Comparison of ENCODE assay signal across 28 cellular contexts in genomic region chr1:205980182-205980830, GRCh38. TPM values are rescaled to one million over a fixed set of nuclear protein-coding genes. Genes with fewer than 3 reads are reported as not detected.
DNase-seq lines count a peak whose midpoint lies in the region; ATAC-seq and TF ChIP-seq lines count a peak whose summit lies in the region.
"Had no signal": no experiment of that assay in that cellular context is flagged by ENCODE, and none has a peak within 500 bp of the region (broad histone marks: within the 10 kb centered on the region; RNA-seq: fewer than 3 reads in every experiment).

No MANE protein-coding gene starts in this region.

- H3K27ac Mint-ChIP-seq in activated T-cell treated with anti-CD3 and anti-CD28 coated beads, Interleukin-2, amount 50 U/mL, for 72 hours, result no peak overlapping the region
- H3K27ac Mint-ChIP-seq: activated CD8-positive, alpha-beta T cell treated with anti-CD3 and anti-CD28 coated beads for 36 hours; CD4-positive, alpha-beta T cell; neural progenitor cell; type B pancreatic cell had no signal

- H3K4me1 Mint-ChIP-seq in activated T-cell treated with anti-CD3 and anti-CD28 coated beads, Interleukin-2, amount 50 U/mL, for 72 hours (ENCODE audit: low read depth), result no peaks in the 10 kb centered on the region

- no peaks in the 10 kb centered on the region for H3K27me3 Mint-ChIP-seq in activated T-cell treated with anti-CD3 and anti-CD28 coated beads, Interleukin-2, amount 50 U/mL, for 72 hours (ENCODE audit: low read depth)

- H3K27ac ChIP-seq in BLaER1 (no peak overlapping the region), tibial artery (no peak overlapping the region)
- peak overlapping the region in 6 of 11 experiments; percentile 10 to 47 (median 32); a peak in 11 of 22 replicates for H3K27ac ChIP-seq in BLaER1 treated with 17β-estradiol and CSF1 and Interleukin-3, amounts not matched to agents 10 nM and 100 nM
- H3K27ac ChIP-seq: neural progenitor cell, parathyroid adenoma, PC-9, spleen had no signal

- intact Hi-C loops in tibial artery (cut with DNase I; ENCODE audit: low total_unique reads), result no loop called here

- H3K36me3 Mint-ChIP-seq in activated T-cell treated with anti-CD3 and anti-CD28 coated beads, Interleukin-2, amount 50 U/mL, for 72 hours (ENCODE audit: insufficient read depth in 2 of 2), result no peaks in the 10 kb centered on the region
- H3K36me3 Mint-ChIP-seq: neural progenitor cell, type B pancreatic cell had no signal

- peak overlapping the region; percentile 34 for H3K4me2 ChIP-seq in BLaER1
- H3K4me2 ChIP-seq in BLaER1 treated with 17β-estradiol and CSF1 and Interleukin-3, amounts not matched to agents 10 nM and 100 nM, result peak overlapping the region; percentile 9 to 74 (median 44)
- H3K4me2 ChIP-seq: neural progenitor cell, PC-9 had no signal

- H3K4me3 ChIP-seq in BLaER1 (no peak overlapping the region), tibial artery (no peak overlapping the region)
- no peak overlapping the region for H3K4me3 ChIP-seq in BLaER1 treated with 17β-estradiol and CSF1 and Interleukin-3, amounts not matched to agents 10 nM and 100 nM
- H3K4me3 ChIP-seq: neural progenitor cell, PC-9, spleen had no signal

- H3K9ac ChIP-seq in BLaER1, result no peak overlapping the region
- peak overlapping the region in 1 of 11 experiments; percentile 11; a peak in 1 of 22 replicates for H3K9ac ChIP-seq in BLaER1 treated with 17β-estradiol and CSF1 and Interleukin-3, amounts not matched to agents 10 nM and 100 nM
- H3K9ac ChIP-seq: neural progenitor cell, parathyroid adenoma had no signal

- H3K27me3 ChIP-seq in BLaER1 (no peaks in the 10 kb centered on the region), tibial artery (peaks cover 0 to 4% of the 10 kb centered on the region in 2 donors)
- no peaks in the 10 kb centered on the region for H3K27me3 ChIP-seq in BLaER1 treated with 17β-estradiol and CSF1 and Interleukin-3, amounts not matched to agents 10 nM and 100 nM
- H3K27me3 ChIP-seq: neural progenitor cell, spleen had no signal

- DNase-seq in NCI-H69 (lab: John Stamatoyannopoulos, UW) (peak; percentile 41), foreskin melanocyte (peak; percentile 52), tibial artery (no peak)
- DNase-seq in activated T-cell treated with anti-CD3 and anti-CD28 coated beads, Interleukin-2, amount 50 U/mL, for 72 hours, result no peak
- DNase-seq: activated CD4-positive, alpha-beta T cell treated with anti-CD3 and anti-CD28 coated beads for 1 hour; activated CD8-positive, alpha-beta T cell treated with anti-CD3 and anti-CD28 coated beads for 36 hours; anterior cingulate cortex; caudate nucleus; CD4-positive, alpha-beta T cell; cortex of kidney; foreskin fibroblast; IMR-90; mammary epithelial cell; NCI-H1105; NCI-H1930; NCI-H510A; PC-9; spleen; T-helper 1 cell had no signal

- no peaks in the 10 kb centered on the region for H4K20me1 ChIP-seq in BLaER1
- H4K20me1 ChIP-seq in BLaER1 treated with 17β-estradiol and CSF1 and Interleukin-3, amounts not matched to agents 10 nM and 100 nM, result peaks cover 0 to 45% (median 0%) of the 10 kb centered on the region in 11 experiments; a peak in 3 of 22 replicates

- H3K4me3 Mint-ChIP-seq in activated T-cell treated with anti-CD3 and anti-CD28 coated beads, Interleukin-2, amount 50 U/mL, for 72 hours, result no peak overlapping the region
- H3K4me3 Mint-ChIP-seq: activated CD8-positive, alpha-beta T cell treated with anti-CD3 and anti-CD28 coated beads for 36 hours; CD4-positive, alpha-beta T cell; neural progenitor cell; type B pancreatic cell had no signal

- H3K9me3 ChIP-seq in BLaER1 (no peaks in the 10 kb centered on the region), tibial artery (no peaks in the 10 kb centered on the region)
- H3K9me3 ChIP-seq in BLaER1 treated with 17β-estradiol and CSF1 and Interleukin-3, amounts not matched to agents 10 nM and 100 nM (replicated peaks in 1 of 11), result no peaks in the 10 kb centered on the region
- H3K9me3 ChIP-seq: spleen had no signal

- H3K4me1 ChIP-seq in BLaER1 (peaks cover 44% of the 10 kb centered on the region), tibial artery (peaks cover 0 to 18% (median 0%) of the 10 kb centered on the region in 4 donors)
- peaks cover 35 to 64% (median 47%) of the 10 kb centered on the region in 10 experiments for H3K4me1 ChIP-seq in BLaER1 treated with 17β-estradiol and CSF1 and Interleukin-3, amounts not matched to agents 10 nM and 100 nM

- peaks cover 3 to 7% of the 10 kb centered on the region in 2 donors for H3K9me3 Mint-ChIP-seq in activated T-cell treated with anti-CD3 and anti-CD28 coated beads, Interleukin-2, amount 50 U/mL, for 72 hours
- H3K9me3 Mint-ChIP-seq: activated CD8-positive, alpha-beta T cell treated with anti-CD3 and anti-CD28 coated beads for 36 hours; CD4-positive, alpha-beta T cell; neural progenitor cell had no signal

- H3K36me3 ChIP-seq in BLaER1 (no peaks in the 10 kb centered on the region), tibial artery (no peaks in the 10 kb centered on the region)
- peaks cover 0 to 60% (median 0%) of the 10 kb centered on the region in 11 experiments; a peak in 6 of 22 replicates for H3K36me3 ChIP-seq in BLaER1 treated with 17β-estradiol and CSF1 and Interleukin-3, amounts not matched to agents 10 nM and 100 nM
- H3K36me3 ChIP-seq: neural progenitor cell, spleen had no signal

- TF ChIP-seq CTCF in tibial artery (IDR thresholded peaks at IDR 0.05), result no peak

- ATAC-seq in HG02763 (IDR thresholded peaks at IDR 0.05; ENCODE audit: unreplicated experiment), result no peak
- no peak for ATAC-seq in activated T-cell treated with anti-CD3 and anti-CD28 coated beads, Interleukin-2, amount 50 U/mL, for 72 hours (replicated peaks in 1 of 2)
- ATAC-seq: activated CD8-positive, alpha-beta T cell treated with anti-CD3 and anti-CD28 coated beads for 36 hours; activated naive CD4-positive, alpha-beta T cell treated with anti-CD3 and anti-CD28 coated beads, Interleukin-2, amount 50 U/mL, for 72 hours; esophagus mucosa had no signal

RNA-seq across cellular contexts. Expression of gene RAB7B, which starts 22.9 kb away (rescaled TPM):
- total RNA-seq in activated T-cell treated with anti-CD3 and anti-CD28 coated beads, Interleukin-2, amount 50 U/mL, for 72 hours, result not detected
- total RNA-seq: activated CD8-positive, alpha-beta T cell treated with anti-CD3 and anti-CD28 coated beads for 36 hours; activated naive CD4-positive, alpha-beta T cell treated with anti-CD3 and anti-CD28 coated beads, Interleukin-2, amount 50 U/mL, for 72 hours; H1; PC-9 had no signal

RNA-seq across cellular contexts. Expression of gene SLC26A9, which starts 37.0 kb away (rescaled TPM):
- total RNA-seq in activated T-cell treated with anti-CD3 and anti-CD28 coated beads, Interleukin-2, amount 50 U/mL, for 72 hours, result not detected
- total RNA-seq: activated CD8-positive, alpha-beta T cell treated with anti-CD3 and anti-CD28 coated beads for 36 hours; activated naive CD4-positive, alpha-beta T cell treated with anti-CD3 and anti-CD28 coated beads, Interleukin-2, amount 50 U/mL, for 72 hours; CD4-positive, alpha-beta T cell; H1; IMR-90; mammary epithelial cell; spleen had no signal

RNA-seq across cellular contexts. Expression of gene CTSE, which starts 43.4 kb away (rescaled TPM):
- total RNA-seq in activated T-cell treated with anti-CD3 and anti-CD28 coated beads, Interleukin-2, amount 50 U/mL, for 72 hours, result not detected
- total RNA-seq: activated CD8-positive, alpha-beta T cell treated with anti-CD3 and anti-CD28 coated beads for 36 hours; activated naive CD4-positive, alpha-beta T cell treated with anti-CD3 and anti-CD28 coated beads, Interleukin-2, amount 50 U/mL, for 72 hours; CD4-positive, alpha-beta T cell; H1; IMR-90 had no signal

Comparison
In these comparisons a context has a peak if more than half of its experiments do, and no peak if none do; other contexts are left out.
1. H3K27ac ChIP-seq: peak in BLaER1 treated with 17β-estradiol and CSF1 and Interleukin-3, amounts not matched to agents 10 nM and 100 nM (6 of 11); none in BLaER1 (single experiment) and tibial artery (0 of 2).
2. DNase-seq: peak in NCI-H69 (single experiment) and foreskin melanocyte (single experiment); none in tibial artery (0 of 2) and activated T-cell treated with anti-CD3 and anti-CD28 coated beads, Interleukin-2, amount 50 U/mL, for 72 hours (0 of 2).